In genomic region chr13:46484561-46484960, GRCh38 we compare ENCODE assay signal across 20 cellular contexts.
"Had no signal": no experiment of that assay in that cellular context is flagged by ENCODE, and none has a peak within 500 bp of the region (broad histone marks: within the 10 kb centered on the region; RNA-seq: fewer than 3 reads in every experiment).

No MANE protein-coding gene starts in this region.

- DNase-seq: dorsolateral prefrontal cortex; effector memory CD4-positive, alpha-beta T cell; foreskin keratinocyte; hippocampal formation; kidney glomerular epithelial cell; mammary epithelial cell; naive thymus-derived CD8-positive, alpha-beta T cell; psoas muscle; retina; stimulated activated CD4-positive, alpha-beta T cell treated with anti-CD3 and anti-CD28 coated beads, Interleukin-2, amount 100 ng/mL, for 24 hours; stimulated activated naive CD4-positive, alpha-beta T cell treated with Interleukin-2 at 50 U/mL for 16 hours; trophoblast cell had no signal

- H3K27ac ChIP-seq: coronary artery, dorsolateral prefrontal cortex, epithelial cell of prostate, esophagus muscularis mucosa, foreskin keratinocyte, neutrophil, psoas muscle, skin epidermis had no signal

- H3K27me3 ChIP-seq: esophagus muscularis mucosa, neutrophil had no signal

- ATAC-seq: foreskin keratinocyte; naive thymus-derived CD8-positive, alpha-beta T cell; psoas muscle; sciatic nerve had no signal

- H3K4me1 ChIP-seq: foreskin keratinocyte, psoas muscle had no signal

- H3K4me3 ChIP-seq: coronary artery, dorsolateral prefrontal cortex, esophagus muscularis mucosa, psoas muscle, skin epidermis had no signal

- H3K36me3 ChIP-seq: esophagus muscularis mucosa, neutrophil had no signal

- FAIRE-seq: endometrium, islet of Langerhans had no signal
